ENCODE assay signal across 8 cellular contexts in the genomic region with DNA sequence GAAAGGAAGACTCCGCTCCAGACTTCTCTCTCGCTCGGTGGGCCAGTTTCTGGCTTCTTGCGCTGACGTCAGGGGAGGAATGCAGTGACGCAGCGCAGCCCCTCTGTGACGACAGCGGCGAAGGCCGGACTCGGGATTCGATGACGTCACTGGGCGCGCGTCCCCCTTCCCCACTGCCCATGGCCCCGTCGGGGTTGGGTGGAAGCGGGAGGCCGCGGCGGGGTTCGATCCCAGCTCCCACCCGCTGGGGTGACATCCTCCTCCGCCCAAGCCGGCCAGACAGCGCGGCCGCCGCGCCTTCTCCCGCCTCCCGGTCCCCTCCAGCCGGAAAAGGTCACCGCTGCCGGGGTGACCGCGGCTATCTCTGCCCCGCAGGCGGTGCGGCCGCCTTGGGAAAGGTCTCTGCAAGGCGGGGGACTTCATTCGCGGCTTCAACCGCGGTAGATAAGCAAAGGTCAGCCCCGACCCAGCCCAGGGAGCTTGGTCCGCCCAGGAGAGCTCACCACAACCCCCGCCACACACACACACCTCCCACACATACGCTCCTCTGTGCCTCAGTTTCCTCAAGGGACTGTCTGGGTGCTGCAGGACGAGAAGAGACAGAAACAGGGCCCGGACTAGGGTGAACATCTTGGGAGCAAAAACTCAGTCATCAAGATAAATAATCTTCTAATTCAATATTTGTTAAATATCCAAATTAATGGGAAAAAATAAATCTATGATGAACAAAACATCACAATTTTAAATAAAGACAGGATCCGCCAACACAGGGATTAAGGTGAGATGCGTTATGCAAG. TPM values are rescaled to one million over a fixed set of nuclear protein-coding genes. Genes with fewer than 3 reads are reported as not detected.
DNase-seq lines count a peak whose midpoint lies in the region; ATAC-seq and TF ChIP-seq lines count a peak whose summit lies in the region.

No MANE protein-coding gene starts in this region.

- POLR2A ChIA-PET in HCT116 (lab: Charles Lee), result interaction anchor here (0.9 to 1.1 kb wide), 6 partner anchors 10 to 161 kb away, joined by 3 to 10 read pairs (median 3); a partner anchor contains a TSS

- TF ChIP-seq CTCF in HCT116 (IDR thresholded peaks at IDR 0.05 in 2 of 3, conservative IDR thresholded peaks at IDR 0.05 in 1 of 3; ENCODE audit: borderline replicate concordance in 1 of 3, insufficient read depth in 1 of 3, low read depth in 2 of 3, low read length in 2 of 3) (no peak), brain (conservative IDR thresholded peaks at IDR 0.05) (no peak), suprapubic skin (IDR thresholded peaks at IDR 0.05) (no peak)

- H3K9me3 ChIP-seq in HCT116 (ENCODE audit: control insufficient read depth in 1 of 2, insufficient read depth in 1 of 2, low read depth in 1 of 2, low read length in 2 of 2) (no peaks in the 10 kb centered on the region), suprapubic skin (no peaks in the 10 kb centered on the region)

- intact Hi-C loops in HCT116 (cut with micrococcal nuclease), result no loop called here

- DNase-seq in activated CD4-positive, alpha-beta T cell treated with anti-CD3 and anti-CD28 coated beads, Interleukin-2, amount 50 U/mL, for 48 hours, result peak; percentile 84 to 89
- no peak for DNase-seq in activated CD4-positive, alpha-beta T cell treated with anti-CD3 and anti-CD28 coated beads for 48 hours
- DNase-seq in HCT116 (ENCODE audit: low read depth, low spot score), result no peak
- peak; percentile 78 for DNase-seq in NCI-H1048 (lab: John Stamatoyannopoulos, UW)
- no peak for DNase-seq in left lobe of liver (ENCODE audit: low spot score)
- DNase-seq in suprapubic skin (ENCODE audit: low spot score in 2 of 2), result peak; percentile 95
- DNase-seq in foreskin melanocyte, result no peak

- TSS peak; percentile 92 for BruUV-seq in HCT116 (replicated peaks; lab: Mats Ljungman, UMichigan)

- H3K36me3 Mint-ChIP-seq in brain, result no peaks in the 10 kb centered on the region

- H3K9ac ChIP-seq in HCT116 (ENCODE audit: low read length), result peak overlapping the region; percentile 91

- H3K27me3 Mint-ChIP-seq in brain, result no peaks in the 10 kb centered on the region

- H3K4me2 ChIP-seq in HCT116 (ENCODE audit: low read length), result peak overlapping the region; percentile 97

- CTCF ChIA-PET in HCT116 (lab: Charles Lee), result interaction anchor here (0.6 to 1.4 kb wide), 4 partner anchors 25 to 108 kb away, joined by 3 to 8 read pairs (median 3); a partner anchor contains a TSS

- TF ChIP-seq RAD21 in HCT116 (IDR thresholded peaks at IDR 0.05; ENCODE audit: low read depth), result no peak

- RAD21 ChIA-PET in HCT116 (lab: Charles Lee; ENCODE audit: low non-redundant PET in 1 of 2, low total read pairs in 2 of 2, uncharacterized antibody in 2 of 2, unreplicated experiment in 2 of 2), result no interaction called here

- no peak for TF ChIP-seq POLR2A in HCT116 (IDR thresholded peaks at IDR 0.05; ENCODE audit: borderline replicate concordance, extremely low read depth, insufficient read depth, insufficient read length)
- peak in 1 of 2 donors; percentile 83 for TF ChIP-seq POLR2A in suprapubic skin (IDR thresholded peaks at IDR 0.05)

- H3K4me3 ChIP-seq in HCT116 (replicated peaks in 1 of 2; ENCODE audit: low read depth in 1 of 2, low read length in 2 of 2), result peak overlapping the region; percentile 70 to 76
- H3K4me3 ChIP-seq in suprapubic skin, result peak overlapping the region; percentile 83

- TF ChIP-seq EP300 in suprapubic skin (IDR thresholded peaks at IDR 0.05), result no peak

- peaks cover 27% of the 10 kb centered on the region for H3K4me1 Mint-ChIP-seq in brain

- H3K27me3 ChIP-seq in HCT116 (ENCODE audit: insufficient read depth, low read length), result no peaks in the 10 kb centered on the region
- no peaks in the 10 kb centered on the region for H3K27me3 ChIP-seq in suprapubic skin

- H3K36me3 ChIP-seq in HCT116 (ENCODE audit: control insufficient read depth in 1 of 2, insufficient read depth in 2 of 2, low read length in 2 of 2), result no peaks in the 10 kb centered on the region
- no peaks in the 10 kb centered on the region for H3K36me3 ChIP-seq in suprapubic skin

- ATAC-seq in HCT116, result peak; percentile 50
- peak; percentile 37 for ATAC-seq in left lobe of liver

- H3K4me1 ChIP-seq in HCT116 (ENCODE audit: control insufficient read depth in 1 of 2, insufficient read depth in 2 of 2, low read length in 2 of 2), result peaks cover 5 to 26% of the 10 kb centered on the region in 2 experiments; a peak in 3 of 4 replicates
- peaks cover 40% of the 10 kb centered on the region for H3K4me1 ChIP-seq in suprapubic skin

- H3K9me2 ChIP-seq in HCT116 (ENCODE audit: insufficient read depth), result no peaks in the 10 kb centered on the region

- H4K20me1 ChIP-seq in HCT116 (ENCODE audit: insufficient read depth), result no peaks in the 10 kb centered on the region

- no peaks in the 10 kb centered on the region; the same call in 1 of the 2 replicates for H3K79me2 ChIP-seq in HCT116 (ENCODE audit: insufficient read depth, low read length)

- H3K27ac Mint-ChIP-seq in brain, result peak overlapping the region; percentile 99 to 100 (median 100)

- H3K4me3 Mint-ChIP-seq in brain, result peak overlapping the region; percentile 90 to 97 (median 95)

- peaks cover 0 to 4% (median 0%) of the 10 kb centered on the region in 5 experiments for H3K9me3 Mint-ChIP-seq in brain

- peak overlapping the region; percentile 79 for H3K27ac ChIP-seq in HCT116 (ENCODE audit: low read depth, low read length)
- peak overlapping the region; percentile 99 for H3K27ac ChIP-seq in suprapubic skin

- WGBS in suprapubic skin, result 11% methylated on average over 34 of the region's 56 CpGs

- H2AFZ ChIP-seq in HCT116 (ENCODE audit: low read depth, low read length, poor library complexity, severe bottlenecking), result peak overlapping the region; percentile 54

TF ChIP-seq in HCT116, 20 proteins besides CTCF, POLR2A, EP300 and RAD21 (continues in another document):
- TF ChIP-seq CBX3 (IDR thresholded peaks at IDR 0.05; ENCODE audit: low read depth) (no peak), ZFX (IDR thresholded peaks at IDR 0.05) (peak; percentile 68; the same call in 1 of the 2 replicates)
- TF ChIP-seq, protein P1, sequence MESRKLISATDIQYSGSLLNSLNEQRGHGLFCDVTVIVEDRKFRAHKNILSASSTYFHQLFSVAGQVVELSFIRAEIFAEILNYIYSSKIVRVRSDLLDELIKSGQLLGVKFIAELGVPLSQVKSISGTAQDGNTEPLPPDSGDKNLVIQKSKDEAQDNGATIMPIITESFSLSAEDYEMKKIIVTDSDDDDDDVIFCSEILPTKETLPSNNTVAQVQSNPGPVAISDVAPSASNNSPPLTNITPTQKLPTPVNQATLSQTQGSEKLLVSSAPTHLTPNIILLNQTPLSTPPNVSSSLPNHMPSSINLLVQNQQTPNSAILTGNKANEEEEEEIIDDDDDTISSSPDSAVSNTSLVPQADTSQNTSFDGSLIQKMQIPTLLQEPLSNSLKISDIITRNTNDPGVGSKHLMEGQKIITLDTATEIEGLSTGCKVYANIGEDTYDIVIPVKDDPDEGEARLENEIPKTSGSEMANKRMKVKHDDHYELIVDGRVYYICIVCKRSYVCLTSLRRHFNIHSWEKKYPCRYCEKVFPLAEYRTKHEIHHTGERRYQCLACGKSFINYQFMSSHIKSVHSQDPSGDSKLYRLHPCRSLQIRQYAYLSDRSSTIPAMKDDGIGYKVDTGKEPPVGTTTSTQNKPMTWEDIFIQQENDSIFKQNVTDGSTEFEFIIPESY (IDR thresholded peaks at IDR 0.05; ENCODE audit: extremely low read depth, insufficient replicate concordance, low read length), result no peak
- TF ChIP-seq, protein P2, sequence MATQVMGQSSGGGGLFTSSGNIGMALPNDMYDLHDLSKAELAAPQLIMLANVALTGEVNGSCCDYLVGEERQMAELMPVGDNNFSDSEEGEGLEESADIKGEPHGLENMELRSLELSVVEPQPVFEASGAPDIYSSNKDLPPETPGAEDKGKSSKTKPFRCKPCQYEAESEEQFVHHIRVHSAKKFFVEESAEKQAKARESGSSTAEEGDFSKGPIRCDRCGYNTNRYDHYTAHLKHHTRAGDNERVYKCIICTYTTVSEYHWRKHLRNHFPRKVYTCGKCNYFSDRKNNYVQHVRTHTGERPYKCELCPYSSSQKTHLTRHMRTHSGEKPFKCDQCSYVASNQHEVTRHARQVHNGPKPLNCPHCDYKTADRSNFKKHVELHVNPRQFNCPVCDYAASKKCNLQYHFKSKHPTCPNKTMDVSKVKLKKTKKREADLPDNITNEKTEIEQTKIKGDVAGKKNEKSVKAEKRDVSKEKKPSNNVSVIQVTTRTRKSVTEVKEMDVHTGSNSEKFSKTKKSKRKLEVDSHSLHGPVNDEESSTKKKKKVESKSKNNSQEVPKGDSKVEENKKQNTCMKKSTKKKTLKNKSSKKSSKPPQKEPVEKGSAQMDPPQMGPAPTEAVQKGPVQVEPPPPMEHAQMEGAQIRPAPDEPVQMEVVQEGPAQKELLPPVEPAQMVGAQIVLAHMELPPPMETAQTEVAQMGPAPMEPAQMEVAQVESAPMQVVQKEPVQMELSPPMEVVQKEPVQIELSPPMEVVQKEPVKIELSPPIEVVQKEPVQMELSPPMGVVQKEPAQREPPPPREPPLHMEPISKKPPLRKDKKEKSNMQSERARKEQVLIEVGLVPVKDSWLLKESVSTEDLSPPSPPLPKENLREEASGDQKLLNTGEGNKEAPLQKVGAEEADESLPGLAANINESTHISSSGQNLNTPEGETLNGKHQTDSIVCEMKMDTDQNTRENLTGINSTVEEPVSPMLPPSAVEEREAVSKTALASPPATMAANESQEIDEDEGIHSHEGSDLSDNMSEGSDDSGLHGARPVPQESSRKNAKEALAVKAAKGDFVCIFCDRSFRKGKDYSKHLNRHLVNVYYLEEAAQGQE (IDR thresholded peaks at IDR 0.05; ENCODE audit: low read depth), result no peak

RNA-seq across cellular contexts. Expression of a gene that starts 0.8 kb away (rescaled TPM):
- total RNA-seq in HCT116 (2021; ENCODE audit: unreplicated experiment) (16.3 TPM), left lobe of liver (7.0 TPM), suprapubic skin (10 to 100 TPM in 2 of 4 donors, 1 to 10 TPM in 2; 6.8 to 13.2 (median 10.1) TPM)
- polyA plus RNA-seq in HCT116 (2012), result 10.5 and 15.3 TPM in 2 replicates
- 17.4 TPM for polyA plus RNA-seq in brain (ENCODE audit: insufficient read depth, low read depth, low replicate concordance)

RNA-seq across cellular contexts. Expression of a gene that starts 21.0 kb away (rescaled TPM):
- total RNA-seq in HCT116 (2021; ENCODE audit: unreplicated experiment) (not detected), left lobe of liver (not detected), suprapubic skin (not detected)
- polyA plus RNA-seq in HCT116 (2012), result not detected in 2 replicates
- polyA plus RNA-seq in brain (ENCODE audit: insufficient read depth, low read depth, low replicate concordance), result 0.71 TPM

RNA-seq across cellular contexts. Expression of a gene that starts 24.6 kb away (rescaled TPM):
- total RNA-seq in HCT116 (2021; ENCODE audit: unreplicated experiment) (18.3 TPM), left lobe of liver (1.4 TPM), suprapubic skin (1 to 10 TPM in 3 of 4 donors, under 1 TPM in 1; 0.76 to 2.5 (median 1.5) TPM)
- polyA plus RNA-seq in HCT116 (2012), result 13.6 and 17.7 TPM in 2 replicates
- polyA plus RNA-seq in brain (ENCODE audit: insufficient read depth, low read depth, low replicate concordance), result 2.5 TPM

RNA-seq across cellular contexts. Expression of a gene that starts 54.7 kb away (rescaled TPM):
- 46.2 TPM for total RNA-seq in HCT116 (2021; ENCODE audit: unreplicated experiment)
- 54.9 and 57.5 TPM in 2 replicates for polyA plus RNA-seq in HCT116 (2012)
- 52.5 TPM for polyA plus RNA-seq in brain (ENCODE audit: insufficient read depth, low read depth, low replicate concordance)
- total RNA-seq in left lobe of liver, result 11.4 TPM
- total RNA-seq in suprapubic skin, result 10 to 100 TPM; 38.3 to 52.3 (median 46.2) TPM

RNA-seq across cellular contexts. Expression of a gene that starts 54.9 kb away (rescaled TPM):
- 3.3 TPM for total RNA-seq in HCT116 (2021; ENCODE audit: unreplicated experiment)
- polyA plus RNA-seq in HCT116 (2012), result 1.3 and 2.6 TPM in 2 replicates
- 1.9 TPM for polyA plus RNA-seq in brain (ENCODE audit: insufficient read depth, low read depth, low replicate concordance)
- total RNA-seq in left lobe of liver, result 42.7 TPM
- total RNA-seq in suprapubic skin, result not detected

Comparison
In these comparisons a context has a peak if more than half of its experiments do, and no peak if none do; other contexts are left out.
1. DNase-seq: peak in activated CD4-positive, alpha-beta T cell treated with anti-CD3 and anti-CD28 coated beads, Interleukin-2, amount 50 U/mL, for 48 hours (2 of 2), NCI-H1048 (single experiment) and suprapubic skin (2 of 2); none in activated CD4-positive, alpha-beta T cell treated with anti-CD3 and anti-CD28 coated beads for 48 hours (single experiment), HCT116 (single experiment), left lobe of liver (single experiment) and foreskin melanocyte (single experiment).